Comparison of ENCODE assay signal across 8 cellular contexts in the genomic region with DNA sequence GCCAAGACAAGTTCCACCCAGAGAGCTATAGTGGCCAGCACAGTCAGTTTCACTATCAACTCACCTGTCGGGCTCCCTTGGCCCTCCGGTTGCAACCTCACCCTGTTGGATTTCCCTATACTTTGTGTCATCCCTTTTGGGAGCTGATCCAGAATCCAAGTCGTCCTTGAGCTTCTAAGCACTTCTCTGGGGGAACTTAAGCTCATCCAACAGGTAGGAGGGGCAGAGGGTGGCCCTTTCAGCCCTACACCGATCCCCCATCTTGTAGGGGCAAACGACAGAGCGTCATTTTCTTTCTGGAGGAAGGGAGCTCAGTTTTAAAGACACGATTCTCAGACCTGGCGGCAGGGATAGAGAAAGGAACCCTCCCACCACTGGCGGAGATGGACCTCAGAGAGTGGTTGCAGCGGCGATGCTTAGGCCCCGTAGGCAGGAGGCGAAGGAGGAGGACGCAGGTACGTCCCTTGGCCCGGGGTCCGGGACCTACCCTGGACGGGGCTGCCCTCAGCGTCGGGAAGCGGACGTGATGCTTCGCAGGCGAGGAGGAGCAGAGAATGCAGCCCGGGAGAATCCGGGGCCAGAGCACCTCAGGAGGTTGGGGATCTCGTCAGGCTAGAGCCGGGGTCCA. TPM values are rescaled to one million over a fixed set of nuclear protein-coding genes. Genes with fewer than 3 reads are reported as not detected.
DNase-seq lines count a peak whose midpoint lies in the region; ATAC-seq and TF ChIP-seq lines count a peak whose summit lies in the region.

No MANE protein-coding gene starts in this region.

- peak overlapping the region; percentile 87 for H3K4me3 ChIP-seq in PC-3 (ENCODE audit: low read length)

- H3K9ac ChIP-seq in PC-3 (ENCODE audit: low read length): peak overlapping the region; percentile 71

- H4K20me1 ChIP-seq in PC-3 (ENCODE audit: low read length): no peaks in the 10 kb centered on the region

- H3F3A ChIP-seq in PC-3 (ENCODE audit: low read length, unreplicated experiment): no peaks in the 10 kb centered on the region

- no peaks in the 10 kb centered on the region for H3K27me3 ChIP-seq in PC-3 (ENCODE audit: low read length)

- H3K4me1 Mint-ChIP-seq in dendritic cell treated with granulocyte-macrophage colony-stimulating factor and Interleukin-4, amounts not matched to agents 40 ng/mL and 50 ng/mL, for 4 days (ENCODE audit: low read depth): peaks cover 36% of the 10 kb centered on the region
- peaks cover 12% of the 10 kb centered on the region for H3K4me1 Mint-ChIP-seq in type B pancreatic cell (ENCODE audit: unreplicated experiment)

- peak overlapping the region; percentile 93 for H3K27ac Mint-ChIP-seq in dendritic cell treated with granulocyte-macrophage colony-stimulating factor and Interleukin-4, amounts not matched to agents 40 ng/mL and 50 ng/mL, for 4 days
- peak overlapping the region; percentile 99 for H3K27ac Mint-ChIP-seq in type B pancreatic cell

- peaks cover 16% of the 10 kb centered on the region for H3K36me3 Mint-ChIP-seq in dendritic cell treated with granulocyte-macrophage colony-stimulating factor and Interleukin-4, amounts not matched to agents 40 ng/mL and 50 ng/mL, for 4 days (ENCODE audit: low read depth)
- H3K36me3 Mint-ChIP-seq in type B pancreatic cell: no peaks in the 10 kb centered on the region

- CTCF ChIA-PET in PC-3 (lab: Charles Lee): no interaction called here

- peaks cover 5% of the 10 kb centered on the region; the same call in 1 of the 2 replicates for H3K4me1 ChIP-seq in PC-3 (ENCODE audit: insufficient read depth, low read length)

- TF ChIP-seq CTCF in PC-3 (conservative IDR thresholded peaks at IDR 0.05; ENCODE audit: low read depth, low read length) (no peak), type B pancreatic cell (conservative IDR thresholded peaks at IDR 0.05) (no peak)

- H3K4me2 ChIP-seq in PC-3 (ENCODE audit: low read length): peak overlapping the region; percentile 96

- intact Hi-C loops in PC-3 (cut with micrococcal nuclease): no loop called here
- intact Hi-C loops in dendritic cell treated with granulocyte-macrophage colony-stimulating factor and Interleukin-4, amounts not matched to agents 40 ng/mL and 50 ng/mL, for 4 days (cut with micrococcal nuclease): loop anchor here (1.0 kb wide), 1 partner anchor 16 kb away; a partner anchor contains a TSS

- no peaks in the 10 kb centered on the region for H3K36me3 ChIP-seq in PC-3 (ENCODE audit: low read depth, low read length)

- peaks cover 16% of the 10 kb centered on the region for H3K9me3 Mint-ChIP-seq in dendritic cell treated with granulocyte-macrophage colony-stimulating factor and Interleukin-4, amounts not matched to agents 40 ng/mL and 50 ng/mL, for 4 days
- H3K9me3 Mint-ChIP-seq in type B pancreatic cell: no peaks in the 10 kb centered on the region

- H3K79me2 ChIP-seq in PC-3 (ENCODE audit: low read length): peaks cover 13% of the 10 kb centered on the region

- no TSS peak for BruUV-seq in PC-3 (replicated peaks; lab: Mats Ljungman, UMichigan)

- peak; percentile 17 for ATAC-seq in HG02588 (IDR thresholded peaks at IDR 0.05; ENCODE audit: unreplicated experiment)
- ATAC-seq in PC-3: peak; percentile 41

- H3K9me2 ChIP-seq in PC-3 (replicated peaks; ENCODE audit: low read length): no peaks in the 10 kb centered on the region

- DNase-seq in NCI-H146 (lab: John Stamatoyannopoulos, UW) (peak; percentile 37), NCI-H146 treated with DMSO at 0.1 percent for 48 hours (lab: John Stamatoyannopoulos, UW; ENCODE audit: unreplicated experiment) (no peak), PC-3 (peak; percentile 22), lung microvascular endothelial cell (ENCODE audit: low read depth in 2 of 2) (peak; percentile 39 to 47), type B pancreatic cell (ENCODE audit: extremely low spot score, unreplicated experiment) (no peak)
- DNase-seq in effector CD4-positive, alpha-beta T cell: no peak

- H2AFZ ChIP-seq in PC-3 (ENCODE audit: low read length): peak overlapping the region; percentile 70

- peak overlapping the region; percentile 25 for H3K27ac ChIP-seq in PC-3 (ENCODE audit: low read length)

- H3K4me3 Mint-ChIP-seq in dendritic cell treated with granulocyte-macrophage colony-stimulating factor and Interleukin-4, amounts not matched to agents 40 ng/mL and 50 ng/mL, for 4 days: peak overlapping the region; percentile 92
- H3K4me3 Mint-ChIP-seq in type B pancreatic cell: peak overlapping the region; percentile 96

- no peaks in the 10 kb centered on the region for H3K27me3 Mint-ChIP-seq in dendritic cell treated with granulocyte-macrophage colony-stimulating factor and Interleukin-4, amounts not matched to agents 40 ng/mL and 50 ng/mL, for 4 days
- no peaks in the 10 kb centered on the region for H3K27me3 Mint-ChIP-seq in type B pancreatic cell

- POLR2A ChIA-PET in PC-3 (lab: Charles Lee; ENCODE audit: unreplicated experiment): interaction anchor here (0.7 kb wide), 1 partner anchor 48 kb away, joined by 3 read pairs; no protein-coding TSS in a partner anchor

- no peaks in the 10 kb centered on the region for H3K9me3 ChIP-seq in PC-3 (ENCODE audit: low read length)

RNA-seq across cellular contexts. Expression of a gene that starts 0.5 kb away (rescaled TPM):
- 14.8 and 20.6 TPM in 2 replicates for total RNA-seq in PC-3 (2014; rRNA removed)
- 11.1 and 12.7 TPM in 2 replicates for total RNA-seq in lung microvascular endothelial cell
- total RNA-seq in type B pancreatic cell (ENCODE audit: low replicate concordance): 36.8 and 45.7 TPM in 2 replicates

RNA-seq across cellular contexts. Expression of a gene that starts 15.8 kb away (rescaled TPM):
- total RNA-seq in PC-3 (2014; rRNA removed) (15.0 and 18.8 TPM in 2 replicates), lung microvascular endothelial cell (8.9 and 13.1 TPM in 2 replicates), type B pancreatic cell (ENCODE audit: low replicate concordance) (29.0 and 33.5 TPM in 2 replicates)

RNA-seq across cellular contexts. Expression of a gene that starts 47.1 kb away (rescaled TPM):
- total RNA-seq in PC-3 (2014; rRNA removed) (37.0 and 51.5 TPM in 2 replicates), lung microvascular endothelial cell (21.6 and 29.6 TPM in 2 replicates), type B pancreatic cell (ENCODE audit: low replicate concordance) (24.1 and 30.8 TPM in 2 replicates)

RNA-seq across cellular contexts. Expression of a gene that starts 47.3 kb away (rescaled TPM):
- 82.4 and 86.1 TPM in 2 replicates for total RNA-seq in PC-3 (2014; rRNA removed)
- 43.4 and 44.6 TPM in 2 replicates for total RNA-seq in lung microvascular endothelial cell
- 25.6 and 53.5 TPM in 2 replicates for total RNA-seq in type B pancreatic cell (ENCODE audit: low replicate concordance)

RNA-seq across cellular contexts. Expression of a gene that starts 58.4 kb away (rescaled TPM):
- total RNA-seq in PC-3 (2014; rRNA removed) (27.2 and 30.5 TPM in 2 replicates), lung microvascular endothelial cell (10.9 and 24.4 TPM in 2 replicates), type B pancreatic cell (ENCODE audit: low replicate concordance) (46.7 and 53.4 TPM in 2 replicates)

Comparison
In these comparisons a context has a peak if more than half of its experiments do, and no peak if none do; other contexts are left out.
1. DNase-seq: peak in NCI-H146 (single experiment), PC-3 (single experiment) and lung microvascular endothelial cell (2 of 2); none in NCI-H146 treated with DMSO at 0.1 percent for 48 hours (single experiment), type B pancreatic cell (single experiment) and effector CD4-positive, alpha-beta T cell (single experiment).